9 cellular contexts compared by ENCODE assay signal in genomic region chr2:130728007-130728454, GRCh38. TPM values are rescaled to one million over a fixed set of nuclear protein-coding genes. Genes with fewer than 3 reads are reported as not detected.
DNase-seq lines count a peak whose midpoint lies in the region; ATAC-seq, FAIRE-seq and TF ChIP-seq lines count a peak whose summit lies in the region.
"Had no signal": no experiment of that assay in that cellular context is flagged by ENCODE, and none has a peak within 500 bp of the region (broad histone marks: within the 10 kb centered on the region; RNA-seq: fewer than 3 reads in every experiment).

No MANE protein-coding gene starts in this region.

- H3K27ac Mint-ChIP-seq in activated CD8-positive, alpha-beta T cell treated with anti-CD3 and anti-CD28 coated beads for 36 hours = peak overlapping the region; percentile 32

- no peaks in the 10 kb centered on the region for H3K36me3 ChIP-seq in cardiac muscle cell
- H3K36me3 ChIP-seq in skeletal muscle satellite cell (ENCODE audit: insufficient read depth, low read length) = no peaks in the 10 kb centered on the region

- POLR2A ChIA-PET in activated CD8-positive, alpha-beta T cell treated with anti-CD3 and anti-CD28 coated beads for 36 hours (lab: Charles Lee) = interaction anchor here (0.6 to 1.3 kb wide), 2 partner anchors 336 to 385 kb away, joined by 3 read pairs; partner anchors contain the start of gene IMP4

- ATAC-seq in HG03442 (IDR thresholded peaks at IDR 0.05; ENCODE audit: unreplicated experiment) = peak; percentile 28
- peak; percentile 48 for ATAC-seq in activated CD8-positive, alpha-beta T cell treated with anti-CD3 and anti-CD28 coated beads for 36 hours

- no peak for TF ChIP-seq CTCF in activated CD8-positive, alpha-beta T cell treated with anti-CD3 and anti-CD28 coated beads for 36 hours (IDR thresholded peaks at IDR 0.05)
- no peak for TF ChIP-seq CTCF in cardiac muscle cell (IDR thresholded peaks at IDR 0.05; ENCODE audit: low read depth, low read length)

- H3K4me3 ChIP-seq in cardiac muscle cell = peak overlapping the region; percentile 34
- H3K4me3 ChIP-seq in skeletal muscle satellite cell (ENCODE audit: low read length) = peak overlapping the region; percentile 66

- CTCF ChIA-PET in activated CD8-positive, alpha-beta T cell treated with anti-CD3 and anti-CD28 coated beads for 36 hours (lab: Charles Lee) = interaction anchor here (1.2 kb wide), 1 partner anchor 69 kb away, joined by 4 read pairs; no protein-coding TSS in a partner anchor

- peaks cover 4% of the 10 kb centered on the region for H3K27me3 Mint-ChIP-seq in activated CD8-positive, alpha-beta T cell treated with anti-CD3 and anti-CD28 coated beads for 36 hours

- no peaks in the 10 kb centered on the region for H3K27me3 ChIP-seq in cardiac muscle cell
- no peaks in the 10 kb centered on the region for H3K27me3 ChIP-seq in skeletal muscle satellite cell (ENCODE audit: control insufficient read depth, insufficient read depth, low read length)

- FAIRE-seq in HTR-8/SVneo (lab: Jason Lieb, UNC) = no peak
- FAIRE-seq: A204.1 had no signal

- H3K4me3 Mint-ChIP-seq in activated CD8-positive, alpha-beta T cell treated with anti-CD3 and anti-CD28 coated beads for 36 hours = peak overlapping the region; percentile 50

- H3K36me3 Mint-ChIP-seq in activated CD8-positive, alpha-beta T cell treated with anti-CD3 and anti-CD28 coated beads for 36 hours (ENCODE audit: low read depth) = no peaks in the 10 kb centered on the region

- intact Hi-C loops in activated CD8-positive, alpha-beta T cell treated with anti-CD3 and anti-CD28 coated beads for 36 hours (cut with micrococcal nuclease) = no loop called here

- H3K9me3 Mint-ChIP-seq in activated CD8-positive, alpha-beta T cell treated with anti-CD3 and anti-CD28 coated beads for 36 hours = no peaks in the 10 kb centered on the region

- H3K27ac ChIP-seq in cardiac muscle cell = peak overlapping the region; percentile 66

- peak overlapping the region; percentile 93 for H3K4me2 ChIP-seq in skeletal muscle satellite cell (ENCODE audit: low read length)

- peaks cover 10% of the 10 kb centered on the region for H3K4me1 Mint-ChIP-seq in activated CD8-positive, alpha-beta T cell treated with anti-CD3 and anti-CD28 coated beads for 36 hours (ENCODE audit: low read depth)

- no peak overlapping the region for H3K9ac ChIP-seq in skeletal muscle satellite cell (ENCODE audit: low read depth, low read length)

- H3K9me3 ChIP-seq in cardiac muscle cell (ENCODE audit: low read depth) (no peaks in the 10 kb centered on the region), skeletal muscle satellite cell (replicated peaks; ENCODE audit: low read length) (no peaks in the 10 kb centered on the region)

- DNase-seq in DMS 273 (lab: John Stamatoyannopoulos, UW; ENCODE audit: unreplicated experiment) = peak; percentile 39
- no peak for DNase-seq in DMS 273 treated with DMSO at 0.1 percent for 48 hours (lab: John Stamatoyannopoulos, UW)
- peak; percentile 66 for DNase-seq in activated CD8-positive, alpha-beta T cell treated with anti-CD3 and anti-CD28 coated beads for 36 hours
- DNase-seq in cardiac muscle cell (ENCODE audit: low read depth in 1 of 2, low spot score in 1 of 2) = peak; percentile 21 to 52
- DNase-seq in HTR-8/SVneo (ENCODE audit: insufficient read length, low spot score) = no peak
- DNase-seq in SIG-M5 treated with dmso at 0.1 percent for 504 hours (lab: John Stamatoyannopoulos, UW; ENCODE audit: unreplicated experiment) = no peak

- peaks cover 9% of the 10 kb centered on the region for H3K4me1 ChIP-seq in cardiac muscle cell (ENCODE audit: low read depth)
- peaks cover 14% of the 10 kb centered on the region for H3K4me1 ChIP-seq in skeletal muscle satellite cell (ENCODE audit: control insufficient read depth, insufficient read depth, low read length)

RNA-seq across cellular contexts. Expression of gene GPR148, which starts 0.8 kb away (rescaled TPM):
- not detected for total RNA-seq in activated CD8-positive, alpha-beta T cell treated with anti-CD3 and anti-CD28 coated beads for 36 hours
- total RNA-seq in cardiac muscle cell = 0.11 TPM in 1 of 2 replicates, not detected in the other
- 1.7 TPM in 1 of 2 replicates, not detected in the other for polyA plus RNA-seq in cardiac muscle cell
- not detected in 2 replicates for total RNA-seq in skeletal muscle satellite cell (2012; rRNA removed)

RNA-seq across cellular contexts. Expression of gene AMER3, which starts 27.3 kb away (rescaled TPM):
- total RNA-seq in activated CD8-positive, alpha-beta T cell treated with anti-CD3 and anti-CD28 coated beads for 36 hours = not detected
- total RNA-seq in cardiac muscle cell = 0.25 and 1.2 TPM in 2 replicates
- polyA plus RNA-seq in cardiac muscle cell = 0.26 TPM in 1 of 2 replicates, not detected in the other
- total RNA-seq in skeletal muscle satellite cell (2012; rRNA removed) = not detected in 2 replicates

Comparison
In these comparisons a context has a peak if more than half of its experiments do, and no peak if none do; other contexts are left out.
1. DNase-seq: peak in DMS 273 (single experiment), activated CD8-positive, alpha-beta T cell treated with anti-CD3 and anti-CD28 coated beads for 36 hours (single experiment) and cardiac muscle cell (2 of 2); none in DMS 273 treated with DMSO at 0.1 percent for 48 hours (single experiment), HTR-8/SVneo (single experiment) and SIG-M5 treated with dmso at 0.1 percent for 504 hours (single experiment).